ENCODE assay signal across 8 cellular contexts in the genomic region with DNA sequence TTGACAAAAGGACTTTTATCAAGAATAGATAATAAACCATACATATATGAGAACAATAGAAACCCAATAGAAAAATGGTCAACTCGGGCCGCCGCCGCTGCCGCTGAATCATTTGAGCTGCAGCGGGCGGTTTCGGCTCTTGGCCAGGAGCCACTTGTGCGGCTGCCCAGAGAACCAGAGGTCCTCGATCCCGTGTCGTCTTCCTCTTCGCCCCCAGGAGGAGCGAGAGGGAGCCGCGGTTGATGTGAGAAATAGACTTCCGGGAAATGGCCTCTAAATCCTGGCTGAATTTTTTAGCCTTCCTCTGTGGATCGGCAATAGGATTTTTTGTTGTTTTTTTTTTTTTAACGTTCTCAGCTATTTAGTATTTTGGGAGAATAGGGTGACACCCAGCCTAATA. TPM values are rescaled to one million over a fixed set of nuclear protein-coding genes. Genes with fewer than 3 reads are reported as not detected.
A peak's percentile ranks its signal among the peaks of the same experiment; 100 is the strongest.
DNase-seq lines count a peak whose midpoint lies in the region; ATAC-seq and TF ChIP-seq lines count a peak whose summit lies in the region.

No MANE protein-coding gene starts in this region.

- intact Hi-C loops in head of caudate nucleus (cut with DNase I), result loop anchor here (10.0 kb wide), 1 partner anchor 71 kb away; a partner anchor contains a TSS

- peak; percentile 7 for TF ChIP-seq CTCF in HFF-Myc (IDR thresholded peaks at IDR 0.05; ENCODE audit: low read depth, low read length, missing control alignments)

- DNase-seq in DMS114 treated with DMSO at 0.1 percent for 48 hours (lab: John Stamatoyannopoulos, UW; ENCODE audit: unreplicated experiment) (peak; percentile 29), HFF-Myc (ENCODE audit: extremely low read depth, low read depth) (peak; percentile 30), NCI-H510A (lab: John Stamatoyannopoulos, UW) (peak; percentile 61), head of caudate nucleus (peak; percentile 42 to 88 (median 69)), nucleus accumbens (lab: John Stamatoyannopoulos, UW) (peak in 47 of 56 donors; percentile 2 to 88 (median 28)), NCI-H1694 (lab: John Stamatoyannopoulos, UW) (no peak)
- peak; percentile 36 for DNase-seq in activated naive CD8-positive, alpha-beta T cell treated with anti-CD3 and anti-CD28 coated beads for 36 hours

- H3K4me3 ChIP-seq in HFF-Myc (replicated peaks; ENCODE audit: low read depth, low read length), result no peak overlapping the region

- no peak overlapping the region for H3K27ac Mint-ChIP-seq in activated naive CD8-positive, alpha-beta T cell treated with anti-CD3 and anti-CD28 coated beads for 36 hours

- no peaks in the 10 kb centered on the region for H3K36me3 Mint-ChIP-seq in activated naive CD8-positive, alpha-beta T cell treated with anti-CD3 and anti-CD28 coated beads for 36 hours

- no peaks in the 10 kb centered on the region for H3K9me3 Mint-ChIP-seq in activated naive CD8-positive, alpha-beta T cell treated with anti-CD3 and anti-CD28 coated beads for 36 hours

- H3K27me3 Mint-ChIP-seq in activated naive CD8-positive, alpha-beta T cell treated with anti-CD3 and anti-CD28 coated beads for 36 hours, result no peaks in the 10 kb centered on the region

- ATAC-seq in HG03571 (IDR thresholded peaks at IDR 0.05; ENCODE audit: unreplicated experiment), result no peak

- H3K4me3 Mint-ChIP-seq in activated naive CD8-positive, alpha-beta T cell treated with anti-CD3 and anti-CD28 coated beads for 36 hours, result peak overlapping the region; percentile 52

- peaks cover 19% of the 10 kb centered on the region for H3K4me1 Mint-ChIP-seq in activated naive CD8-positive, alpha-beta T cell treated with anti-CD3 and anti-CD28 coated beads for 36 hours

RNA-seq across cellular contexts. Expression of a gene that starts 44.8 kb away (rescaled TPM):
- 100 to 1,000 TPM; 124 to 133 TPM for total RNA-seq in activated naive CD8-positive, alpha-beta T cell treated with anti-CD3 and anti-CD28 coated beads for 36 hours
